8 cellular contexts compared by ENCODE assay signal in the genomic region with DNA sequence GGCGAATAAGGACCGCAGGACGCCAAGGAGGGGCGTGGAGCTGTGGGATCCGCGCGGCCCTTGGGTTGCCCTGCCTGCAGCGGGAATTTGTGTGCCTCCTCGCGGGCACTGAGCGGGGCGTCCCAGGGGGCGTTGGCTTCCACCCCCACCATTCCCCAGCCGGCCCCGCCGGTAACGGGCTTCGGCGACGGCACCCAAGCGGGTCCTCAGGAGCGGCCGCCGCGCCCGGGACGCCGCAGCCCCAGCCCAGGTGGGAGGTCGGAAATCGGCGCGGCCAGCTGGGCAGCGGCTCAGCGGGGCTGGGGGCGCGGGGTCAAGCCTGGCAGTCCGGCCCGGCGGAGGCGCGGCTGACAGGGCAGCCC. TPM values are rescaled to one million over a fixed set of nuclear protein-coding genes. Genes with fewer than 3 reads are reported as not detected.
DNase-seq lines count a peak whose midpoint lies in the region; ATAC-seq, FAIRE-seq and TF ChIP-seq lines count a peak whose summit lies in the region.

No MANE protein-coding gene starts in this region.

- TF ChIP-seq CTCF in H1 (IDR thresholded peaks at IDR 0.05; ENCODE audit: control extremely low read depth in 1 of 3, insufficient read depth in 1 of 3, low read depth in 1 of 3, low read length in 3 of 3) (no peak), suprapubic skin (IDR thresholded peaks at IDR 0.05) (no peak)

- H2BK120ac ChIP-seq in H1 (replicated peaks; ENCODE audit: low read depth, low read length) = no peak overlapping the region

- 2% methylated on average over 29 of the region's 41 CpGs; no CpG with 5 or more reads in 1 of the 2 experiments for WGBS in H1 (ENCODE audit: extremely low coverage in 1 of 2, insufficient coverage in 1 of 2, insufficient read length in 1 of 2, insufficient replicate concordance in 2 of 2, low coverage in 1 of 2, low lambda C conversion rate in 2 of 2, missing lambda C conversion rate in 1 of 2), 2 experiments
- WGBS in suprapubic skin = 0% methylated on average over 7 of the region's 41 CpGs

- no peak overlapping the region for H3K23ac ChIP-seq in H1 (ENCODE audit: insufficient read length)

- no peak overlapping the region; the same call in 1 of the 2 replicates for H3K27ac ChIP-seq in H1 (ENCODE audit: low read depth, low read length)
- H3K27ac ChIP-seq in suprapubic skin = peak overlapping the region; percentile 75

- FAIRE-seq in H1 (lab: Jason Lieb, UNC) = no peak

- no peak for TF ChIP-seq RAD21 in H1 (IDR thresholded peaks at IDR 0.05 in 1 of 2, conservative IDR thresholded peaks at IDR 0.05 in 1 of 2; ENCODE audit: low read depth in 2 of 2, low read length in 2 of 2)

- DNase-seq in activated CD4-positive, CD25-positive, alpha-beta regulatory T cell treated with anti-CD3 and anti-CD28 coated beads, Interleukin-2, amount 50 U/mL, for 72 hours = peak; percentile 50
- DNase-seq in H1 (ENCODE audit: low read depth in 1 of 2, low spot score in 2 of 2) = peak in 1 of 2 experiments; percentile 66
- DNase-seq in mesenteric fat pad (ENCODE audit: low spot score) = peak; percentile 90
- DNase-seq in suprapubic skin (ENCODE audit: low spot score in 2 of 2) = peak; percentile 72 to 80
- DNase-seq in middle frontal gyrus (ENCODE audit: extremely low spot score, low spot score) = no peak
- no peak for DNase-seq in NCI-H774 (lab: John Stamatoyannopoulos, UW)

- POLR2A ChIA-PET in H1 (lab: Charles Lee; ENCODE audit: partially characterized antibody) = interaction anchor here (0.5 to 1.9 kb wide), 6 partner anchors 21 to 156 kb away, joined by 3 to 6 read pairs (median 3); partner anchors contain the start of genes C22orf39, HIRA, MRPL40 and SLC25A1

- H2AFZ ChIP-seq in H1 (ENCODE audit: low read length) = no peak overlapping the region

- H3K9me3 ChIP-seq in H1 (ENCODE audit: insufficient read depth in 2 of 2, low read depth in 1 of 2, low read length in 1 of 2) = no peaks in the 10 kb centered on the region
- H3K9me3 ChIP-seq in suprapubic skin = no peaks in the 10 kb centered on the region

- peaks cover 4% of the 10 kb centered on the region; the same call in 1 of the 2 replicates for H3K79me1 ChIP-seq in H1 (ENCODE audit: low read depth, low read length)

- TF ChIP-seq POLR2A in H1 (IDR thresholded peaks at IDR 0.05; ENCODE audit: control extremely low read depth in 1 of 2, low read depth in 2 of 2, low read length in 2 of 2) (no peak), suprapubic skin (IDR thresholded peaks at IDR 0.05) (peak in 1 of 2 donors; percentile 20)

- H3K79me2 ChIP-seq in H1 (ENCODE audit: control insufficient read depth in 1 of 2, insufficient read depth in 2 of 2, low read length in 2 of 2) = peaks cover 3 to 7% of the 10 kb centered on the region in 2 experiments; a peak in 1 of 4 replicates

- H2BK15ac ChIP-seq in H1 (ENCODE audit: low read length) = no peak overlapping the region

- no peak overlapping the region for H4K91ac ChIP-seq in H1 (replicated peaks; ENCODE audit: insufficient read length, low read length)

- ATAC-seq in GM18861 (IDR thresholded peaks at IDR 0.05; ENCODE audit: unreplicated experiment) = peak; percentile 18
- ATAC-seq in HG03280 (IDR thresholded peaks at IDR 0.05; ENCODE audit: unreplicated experiment) = peak; percentile 33

- H3K36me3 ChIP-seq in H1 (ENCODE audit: control insufficient read depth in 2 of 4, insufficient read depth in 4 of 4, low read length in 3 of 4) = no peaks in the 10 kb centered on the region
- H3K36me3 ChIP-seq in suprapubic skin = no peaks in the 10 kb centered on the region

- TF ChIP-seq EP300 in H1 (IDR thresholded peaks at IDR 0.05; ENCODE audit: borderline replicate concordance in 1 of 2, low read depth in 2 of 2, low read length in 2 of 2) (no peak), suprapubic skin (IDR thresholded peaks at IDR 0.05) (no peak)

- H2BK20ac ChIP-seq in H1 (ENCODE audit: low read length) = no peak overlapping the region

- CTCF ChIA-PET in H1 (lab: Charles Lee; ENCODE audit: partially characterized antibody) = interaction anchor here (1.7 to 1.8 kb wide), 2 partner anchors 14 to 112 kb away, joined by 3 to 7 read pairs; partner anchors contain the start of gene SLC25A1

- peak overlapping the region; percentile 48 to 68 (median 56); a peak in 6 of 7 replicates for H3K9ac ChIP-seq in H1 (replicated peaks in 1 of 4; ENCODE audit: extremely low read depth in 1 of 4, low read depth in 3 of 4, low read length in 3 of 4)

- no peak overlapping the region; the same call in 1 of the 2 replicates for H4K8ac ChIP-seq in H1 (ENCODE audit: extremely low read depth, insufficient read depth, low read length)

- no peak overlapping the region for H2BK12ac ChIP-seq in H1 (ENCODE audit: low read depth, low read length)

- H3K56ac ChIP-seq in H1 (replicated peaks; ENCODE audit: insufficient read length, low read depth, low read length) = no peak overlapping the region

- no peak overlapping the region for H3K18ac ChIP-seq in H1 (ENCODE audit: extremely low read depth, low read length)

- peaks cover 10 to 24% (median 18%) of the 10 kb centered on the region in 4 experiments for H3K4me1 ChIP-seq in H1 (replicated peaks in 1 of 4; ENCODE audit: control insufficient read depth in 3 of 4, insufficient read depth in 4 of 4, low read length in 3 of 4)
- peaks cover 37% of the 10 kb centered on the region for H3K4me1 ChIP-seq in suprapubic skin

- H2BK5ac ChIP-seq in H1 (ENCODE audit: low read depth, low read length) = no peak overlapping the region

- H3K27me3 ChIP-seq in H1 (replicated peaks in 1 of 4; ENCODE audit: control insufficient read depth in 3 of 4, extremely low read depth in 1 of 4, insufficient read depth in 3 of 4, low read length in 3 of 4) = peaks cover 0 to 9% (median 7%) of the 10 kb centered on the region in 4 experiments; a peak in 3 of 7 replicates
- no peaks in the 10 kb centered on the region for H3K27me3 ChIP-seq in suprapubic skin

- H4K20me1 ChIP-seq in H1 (replicated peaks in 1 of 2; ENCODE audit: control insufficient read depth in 1 of 2, insufficient read depth in 2 of 2, low read length in 2 of 2) = no peaks in the 10 kb centered on the region

- peak overlapping the region; percentile 81 for H3K4ac ChIP-seq in H1 (replicated peaks; ENCODE audit: insufficient read length, low read depth, low read length)

- no peak overlapping the region for H2AK5ac ChIP-seq in H1 (ENCODE audit: low read depth, low read length)

- peak overlapping the region; percentile 77 to 96 for H3K4me2 ChIP-seq in H1 (ENCODE audit: insufficient read depth in 1 of 2, low read depth in 2 of 2, low read length in 2 of 2)

- no peak overlapping the region for H4K5ac ChIP-seq in H1 (ENCODE audit: insufficient read length, low read depth, low read length)

- H3K23me2 ChIP-seq in H1 (ENCODE audit: low read depth, low read length) = peaks cover 13% of the 10 kb centered on the region; the same call in 1 of the 2 replicates

- H3K4me3 ChIP-seq in H1 (ENCODE audit: extremely low read depth in 1 of 4, insufficient read depth in 2 of 4, low read depth in 3 of 4, low read length in 4 of 4) = peak overlapping the region; percentile 63 to 83 (median 76)
- peak overlapping the region; percentile 99 for H3K4me3 ChIP-seq in suprapubic skin

- H3K14ac ChIP-seq in H1 (ENCODE audit: insufficient read length) = no peak overlapping the region

TF ChIP-seq in H1, 55 proteins besides CTCF, POLR2A, EP300 and RAD21:
- peak; percentile 16 for TF ChIP-seq TAF7 (optimal IDR thresholded peaks at IDR 0.05; ENCODE audit: borderline replicate concordance, low read depth, low read length)
- no peak for TF ChIP-seq CHD2 (IDR thresholded peaks at IDR 0.05; ENCODE audit: low read length)
- peak; percentile 61 for TF ChIP-seq KDM4A (IDR thresholded peaks at IDR 0.05; ENCODE audit: low read depth, low read length, severe bottlenecking)
- 0 out of 2 replicates have a peak, but pooled peaks have one; percentile 12 for TF ChIP-seq YY1 (IDR thresholded peaks at IDR 0.05; ENCODE audit: low read depth, low read length)
- TF ChIP-seq TBP (IDR thresholded peaks at IDR 0.05; ENCODE audit: low read depth, low read length) = no peak
- TF ChIP-seq ASH2L (IDR thresholded peaks at IDR 0.05; ENCODE audit: low read length) = peak; percentile 12
TF ChIP-seq in H1: peak in this region for 4.

RNA-seq across cellular contexts. Expression of gene CLTCL1, which starts 0.3 kb away (rescaled TPM):
- 12.4 and 17.3 TPM in 2 replicates for total RNA-seq in H1 (2021; fragmentation: NEBNext Ultra II Directional; extraction: Animal tissue kit (Norgen Biotek cat#: 25700))
- polyA plus RNA-seq in H1 (2011; rRNA removed) = 17.0 and 17.3 TPM in 2 replicates
- 20.4 TPM for polyA plus RNA-seq in H1 (2011; cell fraction: cytosol; rRNA removed)
- polyA plus RNA-seq in H1 (2011; cell fraction: nucleus; rRNA removed) = 47.8 TPM
- 15.1 to 20.3 TPM (median 18.8 TPM) in 4 replicates for polyA plus RNA-seq in H1 (2012, experiment 1 of 2)
- 4.7 TPM for polyA plus RNA-seq in H1 (2012, experiment 2 of 2)
- 4.1 TPM for polyA plus RNA-seq in H1 (2013, experiment 1 of 2)
- 3.9 TPM for polyA plus RNA-seq in H1 (2013, experiment 2 of 2)
- polyA minus RNA-seq in H1 (2011; rRNA and poly(A)+ RNA removed) = 42.8 and 46.4 TPM in 2 replicates
- 20.2 TPM for polyA minus RNA-seq in H1 (2011; cell fraction: cytosol; rRNA and poly(A)+ RNA removed)
- 24.2 TPM for polyA minus RNA-seq in H1 (2011; cell fraction: nucleus; rRNA and poly(A)+ RNA removed)
- total RNA-seq in mesenteric fat pad = 10.9 TPM
- total RNA-seq in suprapubic skin = 10 to 100 TPM in 2 of 4 donors, 1 to 10 TPM in 2; 5.6 to 12.5 (median 9.4) TPM

Comparison
In these comparisons a context has a peak if more than half of its experiments do, and no peak if none do; other contexts are left out.
1. DNase-seq: peak in activated CD4-positive, CD25-positive, alpha-beta regulatory T cell treated with anti-CD3 and anti-CD28 coated beads, Interleukin-2, amount 50 U/mL, for 72 hours (single experiment), mesenteric fat pad (single experiment) and suprapubic skin (2 of 2); none in middle frontal gyrus (single experiment) and NCI-H774 (single experiment).